In genomic region chr3:40397912-40398311, GRCh38 we compare ENCODE assay signal across 17 cellular contexts. TPM values are rescaled to one million over a fixed set of nuclear protein-coding genes. Genes with fewer than 3 reads are reported as not detected.
DNase-seq lines count a peak whose midpoint lies in the region; ATAC-seq and TF ChIP-seq lines count a peak whose summit lies in the region.
"Had no signal": no experiment of that assay in that cellular context is flagged by ENCODE, and none has a peak within 500 bp of the region (broad histone marks: within the 10 kb centered on the region; RNA-seq: fewer than 3 reads in every experiment).

No MANE protein-coding gene starts in this region.

- no peak overlapping the region for H3K4me3 Mint-ChIP-seq in mesothelial cell of epicardium
- no peak overlapping the region for H3K4me3 Mint-ChIP-seq in type B pancreatic cell
- H3K4me3 Mint-ChIP-seq: CD8-positive, alpha-beta memory T cell had no signal

- H3K4me3 ChIP-seq in cardiac muscle cell, result no peak overlapping the region
- no peak overlapping the region for H3K4me3 ChIP-seq in right cardiac atrium (ENCODE audit: low read length)
- H3K4me3 ChIP-seq in body of pancreas, result no peak overlapping the region
- H3K4me3 ChIP-seq: GM12878, GM23248 had no signal

- WGBS in right cardiac atrium, result 70% methylated on average over 4 of the region's 4 CpGs
- WGBS in body of pancreas, 2 donors, result 65 to 67% methylated on average over 4 of the region's 4 CpGs

- H3K4me1 Mint-ChIP-seq in mesothelial cell of epicardium (peaks cover 21% of the 10 kb centered on the region), type B pancreatic cell (ENCODE audit: unreplicated experiment) (peaks cover 11% of the 10 kb centered on the region)
- H3K4me1 Mint-ChIP-seq: CD8-positive, alpha-beta memory T cell had no signal

- H3K9me3 ChIP-seq in cardiac muscle cell (ENCODE audit: low read depth) (no peaks in the 10 kb centered on the region), right cardiac atrium (ENCODE audit: control insufficient read depth, low read length) (no peaks in the 10 kb centered on the region), body of pancreas (no peaks in the 10 kb centered on the region)

- no peak for TF ChIP-seq CTCF in cardiac muscle cell (IDR thresholded peaks at IDR 0.05; ENCODE audit: low read depth, low read length)
- TF ChIP-seq CTCF in body of pancreas (IDR thresholded peaks at IDR 0.05), result no peak
- TF ChIP-seq CTCF in mesothelial cell of epicardium (IDR thresholded peaks at IDR 0.05; ENCODE audit: unreplicated experiment), result no peak
- TF ChIP-seq CTCF in type B pancreatic cell (conservative IDR thresholded peaks at IDR 0.05), result no peak

- DNase-seq in cardiac muscle cell (ENCODE audit: low read depth in 1 of 2, low spot score in 1 of 2), result no peak
- no peak for DNase-seq in right cardiac atrium
- DNase-seq in body of pancreas, result no peak
- no peak for DNase-seq in mesothelial cell of epicardium (ENCODE audit: low spot score in 2 of 2, unreplicated experiment in 2 of 2)
- no peak for DNase-seq in type B pancreatic cell (ENCODE audit: extremely low spot score, unreplicated experiment)
- DNase-seq in NCI-H1417 treated with DMSO at 0.1 percent for 48 hours (lab: John Stamatoyannopoulos, UW), result no peak
- no peak for DNase-seq in COLO829 (ENCODE audit: low spot score)
- no peak for DNase-seq in NAMALWA (ENCODE audit: low spot score)
- DNase-seq: CD8-positive, alpha-beta memory T cell; DMS 273 treated with DMSO at 0.1 percent for 48 hours; GM23248 had no signal

- H3K27me3 Mint-ChIP-seq in mesothelial cell of epicardium (ENCODE audit: low read depth) (no peaks in the 10 kb centered on the region), type B pancreatic cell (no peaks in the 10 kb centered on the region)

- H3K36me3 ChIP-seq in cardiac muscle cell (no peaks in the 10 kb centered on the region), body of pancreas (replicated peaks in 1 of 2; ENCODE audit: insufficient read depth in 1 of 2, low read depth in 2 of 2) (no peaks in the 10 kb centered on the region)

- TF ChIP-seq POLR2A in body of pancreas (IDR thresholded peaks at IDR 0.05), result no peak

- no peaks in the 10 kb centered on the region for H3K4me1 ChIP-seq in cardiac muscle cell (ENCODE audit: low read depth)
- H3K4me1 ChIP-seq in right cardiac atrium (ENCODE audit: control insufficient read depth, insufficient read depth, low read length), result no peaks in the 10 kb centered on the region
- peaks cover 14% of the 10 kb centered on the region for H3K4me1 ChIP-seq in body of pancreas

- H3K27ac ChIP-seq in cardiac muscle cell (peak overlapping the region; percentile 6), right cardiac atrium (ENCODE audit: low read length) (no peak overlapping the region), body of pancreas (peak overlapping the region; percentile 52 to 74 (median 62))
- H3K27ac ChIP-seq: 22Rv1, GM23248 had no signal

- ATAC-seq in right cardiac atrium, result no peak
- ATAC-seq in body of pancreas, result no peak
- ATAC-seq: GM12878 had no signal

- H3K27ac Mint-ChIP-seq in mesothelial cell of epicardium, result peak overlapping the region; percentile 41
- peak overlapping the region; percentile 45 for H3K27ac Mint-ChIP-seq in type B pancreatic cell
- H3K27ac Mint-ChIP-seq: CD8-positive, alpha-beta memory T cell had no signal

- intact Hi-C loops in right cardiac atrium (cut with DNase I) (no loop called here), body of pancreas (cut with DNase I) (no loop called here)

- H3K9me3 Mint-ChIP-seq in mesothelial cell of epicardium (no peaks in the 10 kb centered on the region), type B pancreatic cell (no peaks in the 10 kb centered on the region)

- H3K36me3 Mint-ChIP-seq in mesothelial cell of epicardium, result no peaks in the 10 kb centered on the region
- H3K36me3 Mint-ChIP-seq in type B pancreatic cell, result no peaks in the 10 kb centered on the region

- no peaks in the 10 kb centered on the region for H3K27me3 ChIP-seq in cardiac muscle cell
- no peaks in the 10 kb centered on the region for H3K27me3 ChIP-seq in right cardiac atrium (ENCODE audit: control insufficient read depth, insufficient read depth)
- H3K27me3 ChIP-seq in body of pancreas, result no peaks in the 10 kb centered on the region

RNA-seq across cellular contexts. Expression of gene ENTPD3, which starts 10.9 kb away (rescaled TPM):
- total RNA-seq in cardiac muscle cell, result 0.42 and 0.66 TPM in 2 replicates
- 0.16 and 1.1 TPM in 2 replicates for polyA plus RNA-seq in cardiac muscle cell
- under 1 TPM; 0.11 to 0.48 (median 0.27) TPM for total RNA-seq in right cardiac atrium
- polyA plus RNA-seq in right cardiac atrium, result 0.20 TPM
- total RNA-seq in body of pancreas, result 10 to 100 TPM; 12.2 to 17.1 TPM
- 0.53 to 0.87 TPM (median 0.72 TPM) in 3 replicates for total RNA-seq in mesothelial cell of epicardium
- total RNA-seq in type B pancreatic cell (ENCODE audit: low replicate concordance), result 2.5 and 2.7 TPM in 2 replicates
- total RNA-seq: CD8-positive, alpha-beta memory T cell; Daoy; G401; GM12878; GM23248; HT-29 had no signal
- polyA plus RNA-seq: BJ; CD8-positive, alpha-beta memory T cell; GM23248 had no signal

RNA-seq across cellular contexts. Expression of gene RPL14, which starts 59.2 kb away (rescaled TPM):
- total RNA-seq in cardiac muscle cell, result 427 and 486 TPM in 2 replicates
- polyA plus RNA-seq in cardiac muscle cell, result 408 and 465 TPM in 2 replicates
- 1,000 to 10,000 TPM; 1,029 to 1,161 (median 1,122) TPM for total RNA-seq in right cardiac atrium
- polyA plus RNA-seq in right cardiac atrium, result 895 TPM
- total RNA-seq in body of pancreas, result 100 to 1,000 TPM; 176 to 279 TPM
- total RNA-seq in mesothelial cell of epicardium, result 1,756 to 1,956 TPM (median 1,904 TPM) in 3 replicates
- 2,109 and 2,207 TPM in 2 replicates for total RNA-seq in type B pancreatic cell (ENCODE audit: low replicate concordance)
